14 cellular contexts compared by ENCODE assay signal in genomic region chr12:28026701-28027100, GRCh38. TPM values are rescaled to one million over a fixed set of nuclear protein-coding genes. Genes with fewer than 3 reads are reported as not detected.
DNase-seq lines count a peak whose midpoint lies in the region; ATAC-seq and TF ChIP-seq lines count a peak whose summit lies in the region.
"Had no signal": no experiment of that assay in that cellular context is flagged by ENCODE, and none has a peak within 500 bp of the region (broad histone marks: within the 10 kb centered on the region; RNA-seq: fewer than 3 reads in every experiment).

No MANE protein-coding gene starts in this region.

- peak; percentile 9 for DNase-seq in COLO829 (ENCODE audit: low spot score)
- DNase-seq in HFFc6, result peak; percentile 67
- peak; percentile 17 for DNase-seq in RWPE1 (ENCODE audit: low spot score)
- DNase-seq in glomerular visceral epithelial cell (ENCODE audit: extremely low spot score), result peak; percentile 85
- no peak for DNase-seq in ureter (ENCODE audit: low spot score)
- no peak for DNase-seq in NCI-H128 (lab: John Stamatoyannopoulos, UW; ENCODE audit: unreplicated experiment)
- no peak for DNase-seq in activated CD4-positive, CD25-positive, alpha-beta regulatory T cell treated with anti-CD3 and anti-CD28 coated beads, Interleukin-2, amount 50 U/mL, for 72 hours
- DNase-seq: colonic mucosa; stimulated activated CD4-positive, alpha-beta T cell treated with anti-CD3 and anti-CD28 coated beads, Interleukin-4, amount 100 ng/mL, for 24 hours; stomach; T-helper 9 cell had no signal

- no peak for ATAC-seq in GM18505 (IDR thresholded peaks at IDR 0.05; ENCODE audit: unreplicated experiment)

- H3K36me3 Mint-ChIP-seq in HFFc6 (ENCODE audit: low read depth), result no peaks in the 10 kb centered on the region; the same call in 1 of the 2 replicates

- peak overlapping the region; percentile 34; the same call in 1 of the 2 replicates for H3K27ac ChIP-seq in RWPE1
- H3K27ac ChIP-seq: C4-2B, colonic mucosa, stomach had no signal

- no peak overlapping the region for H3K4me3 Mint-ChIP-seq in HFFc6

- POLR2A ChIA-PET in RWPE1 (lab: Yijun Ruan, JAX; ENCODE audit: low non-redundant PET), result interaction anchor here (1.0 kb wide), 1 partner anchor 56 kb away, joined by 3 read pairs; no protein-coding TSS in a partner anchor

- peak overlapping the region; percentile 100 for H3K27ac Mint-ChIP-seq in HFFc6

- CTCF ChIA-PET in RWPE1 (lab: Yijun Ruan, JAX), result interaction anchor here (0.6 to 1.0 kb wide), 2 partner anchors 12 to 16 kb away, joined by 3 read pairs; no protein-coding TSS in a partner anchor

- no peak for TF ChIP-seq CTCF in HFFc6 (IDR thresholded peaks at IDR 0.05)
- no peak for TF ChIP-seq CTCF in RWPE1 (conservative IDR thresholded peaks at IDR 0.05; ENCODE audit: low read depth)

- peaks cover 60% of the 10 kb centered on the region for H3K4me1 Mint-ChIP-seq in HFFc6 (ENCODE audit: low read depth)

- peaks cover 4% of the 10 kb centered on the region; the same call in 1 of the 2 replicates for H3K9me3 Mint-ChIP-seq in HFFc6

- no peak for TF ChIP-seq POLR2A in GM18505 (IDR thresholded peaks at IDR 0.05; ENCODE audit: borderline replicate concordance, extremely low read depth, insufficient read depth, insufficient read length)

- no peaks in the 10 kb centered on the region; the same call in 1 of the 2 replicates for H3K27me3 Mint-ChIP-seq in HFFc6 (ENCODE audit: insufficient read depth)

RNA-seq across cellular contexts. Expression of gene PTHLH, which starts 54.2 kb away (rescaled TPM):
- 1 to 10 TPM in 3 of 6 experiments, under 1 TPM in 3; 0.59 to 1.3 (median 1.0) TPM for total RNA-seq in HFFc6 (2021; fragmentation: NEBNext Ultra II Directional; extraction: Animal tissue kit (Norgen Biotek cat#: 25700))
- total RNA-seq in ureter, result 0.86 TPM
- total RNA-seq: mononuclear cell had no signal

Comparison
In these comparisons a context has a peak if more than half of its experiments do, and no peak if none do; other contexts are left out.
1. DNase-seq: peak in COLO829 (single experiment), HFFc6 (single experiment), RWPE1 (single experiment) and glomerular visceral epithelial cell (single experiment); none in ureter (single experiment), NCI-H128 (single experiment) and activated CD4-positive, CD25-positive, alpha-beta regulatory T cell treated with anti-CD3 and anti-CD28 coated beads, Interleukin-2, amount 50 U/mL, for 72 hours (single experiment).